1 cellular context compared by ENCODE assay signal in genomic region chr7:138739859-138740258, GRCh38.
TF ChIP-seq lines count a peak whose summit lies in the region.

No MANE protein-coding gene starts in this region.

TF ChIP-seq in HepG2, 621 proteins besides CTCF, POLR2A, EP300 and RAD21:
- TF ChIP-seq KDM5A (IDR thresholded peaks at IDR 0.05; ENCODE audit: borderline replicate concordance, low read length) (no peak), ZNF121 (CRISPR knock-in tag; IDR thresholded peaks at IDR 0.05) (peak; percentile 65; the same call in 1 of the 2 replicates), POGK (CRISPR knock-in tag; conservative IDR thresholded peaks at IDR 0.05) (no peak), ZNF770 (CRISPR knock-in tag; IDR thresholded peaks at IDR 0.05) (peak; percentile 67; the same call in 1 of the 2 replicates), THAP11 (CRISPR knock-in tag; IDR thresholded peaks at IDR 0.05) (no peak), ZMYM3 (CRISPR knock-in tag; IDR thresholded peaks at IDR 0.05) (0 out of 2 replicates have a peak, but pooled peaks have one; percentile 20)
